1 cellular context compared by ENCODE assay signal in genomic region chr1:180505732-180506335, GRCh38.
TF ChIP-seq lines count a peak whose summit lies in the region.

No MANE protein-coding gene starts in this region.

TF ChIP-seq in endothelial cell of umbilical vein, 7 proteins besides CTCF, POLR2A, EP300 and RAD21:
- no peak for TF ChIP-seq MYC (IDR thresholded peaks at IDR 0.05; ENCODE audit: low read depth, low read length)
- peak; percentile 31 for TF ChIP-seq FOS (IDR thresholded peaks at IDR 0.05; ENCODE audit: borderline replicate concordance, insufficient read depth, low read length)
- TF ChIP-seq POLR2AphosphoS5 (IDR thresholded peaks at IDR 0.05; ENCODE audit: insufficient read depth, low read depth, low read length) = peak; percentile 19
- TF ChIP-seq GATA2 (IDR thresholded peaks at IDR 0.05; ENCODE audit: insufficient read depth, insufficient read length, low read depth, low read length) = no peak
- TF ChIP-seq JUN (IDR thresholded peaks at IDR 0.05; ENCODE audit: borderline replicate concordance, insufficient read depth, insufficient read length, low read depth) = no peak
- TF ChIP-seq EZH2 (IDR thresholded peaks at IDR 0.05; ENCODE audit: borderline replicate concordance, low read depth, low read length, severe bottlenecking) = no peak
- TF ChIP-seq MAX (IDR thresholded peaks at IDR 0.05; ENCODE audit: insufficient read depth, insufficient read length) = no peak
